In the genomic region with DNA sequence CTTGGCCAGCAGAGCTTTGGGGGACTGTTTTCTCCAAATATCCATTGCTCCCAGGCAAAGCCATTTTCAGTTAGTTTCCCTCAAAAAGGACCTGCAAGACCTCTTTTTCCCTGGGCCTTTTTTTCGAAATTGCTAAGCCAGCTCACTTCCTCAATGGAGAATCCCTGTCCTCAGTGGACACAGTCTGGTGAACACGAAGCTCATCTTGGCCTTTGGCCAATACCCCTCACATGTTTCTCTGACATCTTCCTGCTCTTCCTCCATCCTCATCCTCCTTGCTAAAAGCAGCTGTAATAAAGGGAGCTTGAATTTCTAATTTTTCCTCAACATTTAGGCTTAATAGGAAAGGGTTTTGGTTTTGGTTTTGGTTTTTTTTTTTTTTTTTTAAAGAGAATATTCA, we compare ENCODE assay signal across 19 cellular contexts. TPM values are rescaled to one million over a fixed set of nuclear protein-coding genes. Genes with fewer than 3 reads are reported as not detected.
DNase-seq lines count a peak whose midpoint lies in the region; ATAC-seq and TF ChIP-seq lines count a peak whose summit lies in the region.
"Had no signal": no experiment of that assay in that cellular context is flagged by ENCODE, and none has a peak within 500 bp of the region (broad histone marks: within the 10 kb centered on the region; RNA-seq: fewer than 3 reads in every experiment).

No MANE protein-coding gene starts in this region.

- ATAC-seq in HG03196 (IDR thresholded peaks at IDR 0.05; ENCODE audit: unreplicated experiment) = no peak
- ATAC-seq: HepG2 had no signal

- no peak overlapping the region for H3K4me3 ChIP-seq in OCI-LY3 (ENCODE audit: low read length)
- H3K4me3 ChIP-seq: BLaER1, SK-N-MC had no signal

- H3K27ac ChIP-seq in OCI-LY3 (ENCODE audit: low read length) = no peak overlapping the region
- H3K27ac ChIP-seq: BLaER1, SK-N-MC had no signal

- H3K4me2 ChIP-seq in OCI-LY3 (ENCODE audit: low read length) = peak overlapping the region; percentile 10; the same call in 1 of the 2 replicates
- H3K4me2 ChIP-seq: BLaER1 had no signal

- in situ Hi-C loops in Caki2 (cut with HindIII; ENCODE audit: low pct_unique_long_range_greater_than_20kb, low sequenced_read_pairs) = no loop called here

- no peak overlapping the region for H3K9ac ChIP-seq in OCI-LY3 (ENCODE audit: low read length)
- H3K9ac ChIP-seq: BLaER1 had no signal

- no peaks in the 10 kb centered on the region for H3K79me2 ChIP-seq in OCI-LY3 (ENCODE audit: low read length)

- DNase-seq in NCI-H2029 (lab: John Stamatoyannopoulos, UW) (peak; percentile 12), NCI-H2029 treated with DMSO at 0.1 percent for 48 hours (lab: John Stamatoyannopoulos, UW) (no peak), Caki2 (ENCODE audit: low read depth) (peak; percentile 26), medulla oblongata (ENCODE audit: extremely low spot score) (peak; percentile 2), AML-193 (lab: John Stamatoyannopoulos, UW) (no peak), NCI-H146 treated with DMSO at 0.1 percent for 48 hours (lab: John Stamatoyannopoulos, UW; ENCODE audit: unreplicated experiment) (no peak)
- DNase-seq: CD8-positive, alpha-beta memory T cell; GDM1; GOT3; NCI-H1694; NCI-H345; NCI-H526 treated with DMSO at 0.1 percent for 48 hours; NK-92 treated with Interleukin-12 subunit alpha and Interleukin-12 subunit beta, amount 100 ng/mL, for 24 hours; SHP77 had no signal

- H3K9me3 ChIP-seq in OCI-LY3 (ENCODE audit: insufficient read depth, low read length) = no peaks in the 10 kb centered on the region

- H4K20me1 ChIP-seq in OCI-LY3 (ENCODE audit: insufficient read depth, low read length) = no peaks in the 10 kb centered on the region
- H4K20me1 ChIP-seq: BLaER1 had no signal

- no peak for TF ChIP-seq CTCF in OCI-LY3 (IDR thresholded peaks at IDR 0.05; ENCODE audit: low read depth, low read length)

- no peak overlapping the region for H2AFZ ChIP-seq in OCI-LY3 (ENCODE audit: low read depth, low read length)

- no peaks in the 10 kb centered on the region for H3K36me3 ChIP-seq in OCI-LY3 (replicated peaks; ENCODE audit: low read depth, low read length)
- H3K36me3 ChIP-seq: BLaER1 had no signal

- peaks cover 11% of the 10 kb centered on the region for H3K4me1 ChIP-seq in OCI-LY3 (ENCODE audit: low read length)

- no peaks in the 10 kb centered on the region for H3K27me3 ChIP-seq in OCI-LY3 (ENCODE audit: low read depth, low read length)

RNA-seq across cellular contexts. Expression of gene PRPS1, which starts 17.6 kb away (rescaled TPM):
- 63.9 and 89.5 TPM in 2 replicates for total RNA-seq in Caki2 (2014; rRNA removed; shearing (Covaris generic); ENCODE audit: low replicate concordance)

Comparison
In these comparisons a context has a peak if more than half of its experiments do, and no peak if none do; other contexts are left out.
1. DNase-seq: peak in NCI-H2029 (single experiment), Caki2 (single experiment) and medulla oblongata (single experiment); none in NCI-H2029 treated with DMSO at 0.1 percent for 48 hours (single experiment), AML-193 (0 of 2) and NCI-H146 treated with DMSO at 0.1 percent for 48 hours (single experiment).